Comparison of ENCODE assay signal across 1 cellular context in the genomic region with DNA sequence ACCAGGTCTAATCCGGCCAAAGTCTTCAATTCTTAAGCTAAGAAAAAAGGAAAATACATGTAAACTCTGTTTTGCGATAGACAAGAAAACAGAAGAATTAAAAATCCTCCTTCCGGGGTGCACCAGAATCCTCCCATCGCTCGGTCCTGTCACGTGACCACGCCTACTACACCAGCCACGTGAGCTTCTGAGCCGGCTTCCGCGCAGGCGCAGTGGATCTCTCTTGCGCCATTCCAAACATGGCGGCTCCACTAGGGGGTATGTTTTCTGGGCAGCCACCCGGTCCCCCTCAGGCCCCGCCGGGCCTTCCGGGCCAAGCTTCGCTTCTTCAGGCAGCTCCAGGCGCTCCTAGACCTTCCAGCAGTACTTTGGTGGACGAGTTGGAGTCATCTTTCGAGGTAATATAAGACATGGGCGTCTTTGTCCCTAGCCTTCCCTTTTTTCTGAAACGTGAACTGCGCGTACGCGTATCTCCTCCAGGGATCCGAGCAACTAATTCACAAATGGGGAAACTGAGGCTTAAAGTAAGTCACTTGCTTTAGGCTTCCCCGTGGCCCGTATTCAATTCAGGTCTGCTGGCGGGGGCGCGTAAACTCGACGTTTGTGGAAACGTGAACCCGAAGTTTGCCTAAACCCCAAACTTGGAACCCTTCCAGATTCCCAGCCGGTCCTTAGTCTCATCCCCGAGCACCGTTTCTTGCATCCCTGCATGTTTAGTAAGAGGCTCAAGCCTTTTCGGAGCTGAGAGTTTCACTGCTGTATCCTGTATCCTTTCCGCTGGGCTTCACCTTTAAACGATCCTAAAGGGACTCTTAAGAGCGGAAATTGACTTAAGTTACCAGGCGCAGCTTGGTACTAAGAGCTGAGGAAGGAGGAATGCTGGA.
TF ChIP-seq lines count a peak whose summit lies in the region.

A gene with protein sequence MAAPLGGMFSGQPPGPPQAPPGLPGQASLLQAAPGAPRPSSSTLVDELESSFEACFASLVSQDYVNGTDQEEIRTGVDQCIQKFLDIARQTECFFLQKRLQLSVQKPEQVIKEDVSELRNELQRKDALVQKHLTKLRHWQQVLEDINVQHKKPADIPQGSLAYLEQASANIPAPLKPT (plus strand): TSS at position 226 of the 884 bp plus-strand sequence. CDS start 14 bp downstream, at position 240.

TF ChIP-seq in K562, 482 proteins besides CTCF, POLR2A, EP300 and RAD21 (continued from another document and continues in another):
- TF ChIP-seq, protein P1, sequence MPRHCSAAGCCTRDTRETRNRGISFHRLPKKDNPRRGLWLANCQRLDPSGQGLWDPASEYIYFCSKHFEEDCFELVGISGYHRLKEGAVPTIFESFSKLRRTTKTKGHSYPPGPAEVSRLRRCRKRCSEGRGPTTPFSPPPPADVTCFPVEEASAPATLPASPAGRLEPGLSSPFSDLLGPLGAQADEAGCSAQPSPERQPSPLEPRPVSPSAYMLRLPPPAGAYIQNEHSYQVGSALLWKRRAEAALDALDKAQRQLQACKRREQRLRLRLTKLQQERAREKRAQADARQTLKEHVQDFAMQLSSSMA (CRISPR knock-in tag; IDR thresholded peaks at IDR 0.05): no peak
- TF ChIP-seq ZNF644 (tag; IDR thresholded peaks at IDR 0.05; ENCODE audit: low read depth) (no peak), ZBED1 (IDR thresholded peaks at IDR 0.05) (no peak), SMARCC2 (IDR thresholded peaks at IDR 0.05; ENCODE audit: low read depth) (no peak), SUPT5H (IDR thresholded peaks at IDR 0.05) (peak; percentile 93), CHCHD3 (CRISPR knock-in tag; IDR thresholded peaks at IDR 0.05) (peak; percentile 76; the same call in 1 of the 2 replicates), BCOR (IDR thresholded peaks at IDR 0.05) (0 out of 2 replicates have a peak, but pooled peaks have one; percentile 15), SAFB (IDR thresholded peaks at IDR 0.05; ENCODE audit: borderline replicate concordance, low read depth, low read length) (no peak), ZNF282 (CRISPR knock-in tag; IDR thresholded peaks at IDR 0.05) (no peak), POLR2AphosphoS2 (IDR thresholded peaks at IDR 0.05; ENCODE audit: low read length) (no peak), CHD4 (IDR thresholded peaks at IDR 0.05; ENCODE audit: insufficient read depth, insufficient replicate concordance, low read depth, low read length, poor library complexity, severe bottlenecking) (no peak), MAFF (IDR thresholded peaks at IDR 0.05; ENCODE audit: low read length) (no peak), NR2C2 (CRISPR knock-in tag; IDR thresholded peaks at IDR 0.05) (no peak), NR2C2 (tag; IDR thresholded peaks at IDR 0.05) (peak; percentile 41; the same call in 1 of the 2 replicates), GTF2E2 (tag; IDR thresholded peaks at IDR 0.05) (peak; percentile 94), STAG1 (CRISPR knock-in tag; IDR thresholded peaks at IDR 0.05; ENCODE audit: borderline replicate concordance) (no peak), ZC3H4 (CRISPR knock-in tag; IDR thresholded peaks at IDR 0.05; ENCODE audit: borderline replicate concordance) (no peak), JUND (IDR thresholded peaks at IDR 0.05; ENCODE audit: borderline replicate concordance, low read depth, low read length) (no peak), JUND (tag; IDR thresholded peaks at IDR 0.05; ENCODE audit: borderline replicate concordance, low read depth, low read length) (no peak), SMARCA4 (IDR thresholded peaks at IDR 0.05) (no peak), PPARD (CRISPR knock-in tag; IDR thresholded peaks at IDR 0.05) (no peak), KLF6 (CRISPR knock-in tag; IDR thresholded peaks at IDR 0.05; ENCODE audit: borderline replicate concordance) (0 out of 2 replicates have a peak, but pooled peaks have one; percentile 18), NFE2 (IDR thresholded peaks at IDR 0.05; ENCODE audit: low read depth) (no peak), KDM1A (IDR thresholded peaks at IDR 0.05) (no peak), FIP1L1 (IDR thresholded peaks at IDR 0.05; ENCODE audit: low read depth, low read length, poor library complexity, severe bottlenecking) (no peak), CXXC5 (CRISPR knock-in tag; IDR thresholded peaks at IDR 0.05) (peak; percentile 85), ZNF57 (CRISPR knock-in tag; IDR thresholded peaks at IDR 0.05) (no peak), ETV6 (IDR thresholded peaks at IDR 0.05; ENCODE audit: borderline replicate concordance in 1 of 2, low read depth in 2 of 2, low read length in 1 of 2) (no peak), ETV6 (CRISPR knock-in tag; IDR thresholded peaks at IDR 0.05; ENCODE audit: borderline replicate concordance) (no peak), TEAD2 (tag; IDR thresholded peaks at IDR 0.05) (no peak), PHF20 (IDR thresholded peaks at IDR 0.05; ENCODE audit: partially characterized antibody) (peak; percentile 90), SREBF1 (IDR thresholded peaks at IDR 0.05; ENCODE audit: borderline replicate concordance, low read depth, low read length) (no peak), ZSCAN29 (IDR thresholded peaks at IDR 0.05) (no peak), ZNF696 (CRISPR knock-in tag; conservative IDR thresholded peaks at IDR 0.05) (no peak), BRD4 (IDR thresholded peaks at IDR 0.05) (peak; percentile 76)
- TF ChIP-seq, protein P2, sequence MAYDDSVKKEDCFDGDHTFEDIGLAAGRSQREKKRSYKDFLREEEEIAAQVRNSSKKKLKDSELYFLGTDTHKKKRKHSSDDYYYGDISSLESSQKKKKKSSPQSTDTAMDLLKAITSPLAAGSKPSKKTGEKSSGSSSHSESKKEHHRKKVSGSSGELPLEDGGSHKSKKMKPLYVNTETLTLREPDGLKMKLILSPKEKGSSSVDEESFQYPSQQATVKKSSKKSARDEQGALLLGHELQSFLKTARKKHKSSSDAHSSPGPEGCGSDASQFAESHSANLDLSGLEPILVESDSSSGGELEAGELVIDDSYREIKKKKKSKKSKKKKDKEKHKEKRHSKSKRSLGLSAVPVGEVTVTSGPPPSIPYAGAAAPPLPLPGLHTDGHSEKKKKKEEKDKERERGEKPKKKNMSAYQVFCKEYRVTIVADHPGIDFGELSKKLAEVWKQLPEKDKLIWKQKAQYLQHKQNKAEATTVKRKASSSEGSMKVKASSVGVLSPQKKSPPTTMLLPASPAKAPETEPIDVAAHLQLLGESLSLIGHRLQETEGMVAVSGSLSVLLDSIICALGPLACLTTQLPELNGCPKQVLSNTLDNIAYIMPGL (CRISPR knock-in tag; IDR thresholded peaks at IDR 0.05): no peak
- TF ChIP-seq, protein P3, sequence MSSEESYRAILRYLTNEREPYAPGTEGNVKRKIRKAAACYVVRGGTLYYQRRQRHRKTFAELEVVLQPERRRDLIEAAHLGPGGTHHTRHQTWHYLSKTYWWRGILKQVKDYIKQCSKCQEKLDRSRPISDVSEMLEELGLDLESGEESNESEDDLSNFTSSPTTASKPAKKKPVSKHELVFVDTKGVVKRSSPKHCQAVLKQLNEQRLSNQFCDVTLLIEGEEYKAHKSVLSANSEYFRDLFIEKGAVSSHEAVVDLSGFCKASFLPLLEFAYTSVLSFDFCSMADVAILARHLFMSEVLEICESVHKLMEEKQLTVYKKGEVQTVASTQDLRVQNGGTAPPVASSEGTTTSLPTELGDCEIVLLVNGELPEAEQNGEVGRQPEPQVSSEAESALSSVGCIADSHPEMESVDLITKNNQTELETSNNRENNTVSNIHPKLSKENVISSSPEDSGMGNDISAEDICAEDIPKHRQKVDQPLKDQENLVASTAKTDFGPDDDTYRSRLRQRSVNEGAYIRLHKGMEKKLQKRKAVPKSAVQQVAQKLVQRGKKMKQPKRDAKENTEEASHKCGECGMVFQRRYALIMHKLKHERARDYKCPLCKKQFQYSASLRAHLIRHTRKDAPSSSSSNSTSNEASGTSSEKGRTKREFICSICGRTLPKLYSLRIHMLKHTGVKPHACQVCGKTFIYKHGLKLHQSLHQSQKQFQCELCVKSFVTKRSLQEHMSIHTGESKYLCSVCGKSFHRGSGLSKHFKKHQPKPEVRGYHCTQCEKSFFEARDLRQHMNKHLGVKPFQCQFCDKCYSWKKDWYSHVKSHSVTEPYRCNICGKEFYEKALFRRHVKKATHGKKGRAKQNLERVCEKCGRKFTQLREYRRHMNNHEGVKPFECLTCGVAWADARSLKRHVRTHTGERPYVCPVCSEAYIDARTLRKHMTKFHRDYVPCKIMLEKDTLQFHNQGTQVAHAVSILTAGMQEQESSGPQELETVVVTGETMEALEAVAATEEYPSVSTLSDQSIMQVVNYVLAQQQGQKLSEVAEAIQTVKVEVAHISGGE (CRISPR knock-in tag; IDR thresholded peaks at IDR 0.05): peak in 1 of 3 experiments; percentile 63; a peak in 1 of 6 replicates
- TF ChIP-seq, protein P4, sequence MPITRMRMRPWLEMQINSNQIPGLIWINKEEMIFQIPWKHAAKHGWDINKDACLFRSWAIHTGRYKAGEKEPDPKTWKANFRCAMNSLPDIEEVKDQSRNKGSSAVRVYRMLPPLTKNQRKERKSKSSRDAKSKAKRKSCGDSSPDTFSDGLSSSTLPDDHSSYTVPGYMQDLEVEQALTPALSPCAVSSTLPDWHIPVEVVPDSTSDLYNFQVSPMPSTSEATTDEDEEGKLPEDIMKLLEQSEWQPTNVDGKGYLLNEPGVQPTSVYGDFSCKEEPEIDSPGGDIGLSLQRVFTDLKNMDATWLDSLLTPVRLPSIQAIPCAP (CRISPR knock-in tag; IDR thresholded peaks at IDR 0.05; ENCODE audit: borderline replicate concordance): no peak
- TF ChIP-seq, protein P5, sequence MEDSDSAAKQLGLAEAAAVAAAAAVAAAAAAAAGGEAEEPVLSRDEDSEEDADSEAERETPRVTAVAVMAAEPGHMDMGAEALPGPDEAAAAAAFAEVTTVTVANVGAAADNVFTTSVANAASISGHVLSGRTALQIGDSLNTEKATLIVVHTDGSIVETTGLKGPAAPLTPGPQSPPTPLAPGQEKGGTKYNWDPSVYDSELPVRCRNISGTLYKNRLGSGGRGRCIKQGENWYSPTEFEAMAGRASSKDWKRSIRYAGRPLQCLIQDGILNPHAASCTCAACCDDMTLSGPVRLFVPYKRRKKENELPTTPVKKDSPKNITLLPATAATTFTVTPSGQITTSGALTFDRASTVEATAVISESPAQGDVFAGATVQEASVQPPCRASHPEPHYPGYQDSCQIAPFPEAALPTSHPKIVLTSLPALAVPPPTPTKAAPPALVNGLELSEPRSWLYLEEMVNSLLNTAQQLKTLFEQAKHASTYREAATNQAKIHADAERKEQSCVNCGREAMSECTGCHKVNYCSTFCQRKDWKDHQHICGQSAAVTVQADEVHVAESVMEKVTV (CRISPR knock-in tag; IDR thresholded peaks at IDR 0.05): no peak
- TF ChIP-seq, protein P6, sequence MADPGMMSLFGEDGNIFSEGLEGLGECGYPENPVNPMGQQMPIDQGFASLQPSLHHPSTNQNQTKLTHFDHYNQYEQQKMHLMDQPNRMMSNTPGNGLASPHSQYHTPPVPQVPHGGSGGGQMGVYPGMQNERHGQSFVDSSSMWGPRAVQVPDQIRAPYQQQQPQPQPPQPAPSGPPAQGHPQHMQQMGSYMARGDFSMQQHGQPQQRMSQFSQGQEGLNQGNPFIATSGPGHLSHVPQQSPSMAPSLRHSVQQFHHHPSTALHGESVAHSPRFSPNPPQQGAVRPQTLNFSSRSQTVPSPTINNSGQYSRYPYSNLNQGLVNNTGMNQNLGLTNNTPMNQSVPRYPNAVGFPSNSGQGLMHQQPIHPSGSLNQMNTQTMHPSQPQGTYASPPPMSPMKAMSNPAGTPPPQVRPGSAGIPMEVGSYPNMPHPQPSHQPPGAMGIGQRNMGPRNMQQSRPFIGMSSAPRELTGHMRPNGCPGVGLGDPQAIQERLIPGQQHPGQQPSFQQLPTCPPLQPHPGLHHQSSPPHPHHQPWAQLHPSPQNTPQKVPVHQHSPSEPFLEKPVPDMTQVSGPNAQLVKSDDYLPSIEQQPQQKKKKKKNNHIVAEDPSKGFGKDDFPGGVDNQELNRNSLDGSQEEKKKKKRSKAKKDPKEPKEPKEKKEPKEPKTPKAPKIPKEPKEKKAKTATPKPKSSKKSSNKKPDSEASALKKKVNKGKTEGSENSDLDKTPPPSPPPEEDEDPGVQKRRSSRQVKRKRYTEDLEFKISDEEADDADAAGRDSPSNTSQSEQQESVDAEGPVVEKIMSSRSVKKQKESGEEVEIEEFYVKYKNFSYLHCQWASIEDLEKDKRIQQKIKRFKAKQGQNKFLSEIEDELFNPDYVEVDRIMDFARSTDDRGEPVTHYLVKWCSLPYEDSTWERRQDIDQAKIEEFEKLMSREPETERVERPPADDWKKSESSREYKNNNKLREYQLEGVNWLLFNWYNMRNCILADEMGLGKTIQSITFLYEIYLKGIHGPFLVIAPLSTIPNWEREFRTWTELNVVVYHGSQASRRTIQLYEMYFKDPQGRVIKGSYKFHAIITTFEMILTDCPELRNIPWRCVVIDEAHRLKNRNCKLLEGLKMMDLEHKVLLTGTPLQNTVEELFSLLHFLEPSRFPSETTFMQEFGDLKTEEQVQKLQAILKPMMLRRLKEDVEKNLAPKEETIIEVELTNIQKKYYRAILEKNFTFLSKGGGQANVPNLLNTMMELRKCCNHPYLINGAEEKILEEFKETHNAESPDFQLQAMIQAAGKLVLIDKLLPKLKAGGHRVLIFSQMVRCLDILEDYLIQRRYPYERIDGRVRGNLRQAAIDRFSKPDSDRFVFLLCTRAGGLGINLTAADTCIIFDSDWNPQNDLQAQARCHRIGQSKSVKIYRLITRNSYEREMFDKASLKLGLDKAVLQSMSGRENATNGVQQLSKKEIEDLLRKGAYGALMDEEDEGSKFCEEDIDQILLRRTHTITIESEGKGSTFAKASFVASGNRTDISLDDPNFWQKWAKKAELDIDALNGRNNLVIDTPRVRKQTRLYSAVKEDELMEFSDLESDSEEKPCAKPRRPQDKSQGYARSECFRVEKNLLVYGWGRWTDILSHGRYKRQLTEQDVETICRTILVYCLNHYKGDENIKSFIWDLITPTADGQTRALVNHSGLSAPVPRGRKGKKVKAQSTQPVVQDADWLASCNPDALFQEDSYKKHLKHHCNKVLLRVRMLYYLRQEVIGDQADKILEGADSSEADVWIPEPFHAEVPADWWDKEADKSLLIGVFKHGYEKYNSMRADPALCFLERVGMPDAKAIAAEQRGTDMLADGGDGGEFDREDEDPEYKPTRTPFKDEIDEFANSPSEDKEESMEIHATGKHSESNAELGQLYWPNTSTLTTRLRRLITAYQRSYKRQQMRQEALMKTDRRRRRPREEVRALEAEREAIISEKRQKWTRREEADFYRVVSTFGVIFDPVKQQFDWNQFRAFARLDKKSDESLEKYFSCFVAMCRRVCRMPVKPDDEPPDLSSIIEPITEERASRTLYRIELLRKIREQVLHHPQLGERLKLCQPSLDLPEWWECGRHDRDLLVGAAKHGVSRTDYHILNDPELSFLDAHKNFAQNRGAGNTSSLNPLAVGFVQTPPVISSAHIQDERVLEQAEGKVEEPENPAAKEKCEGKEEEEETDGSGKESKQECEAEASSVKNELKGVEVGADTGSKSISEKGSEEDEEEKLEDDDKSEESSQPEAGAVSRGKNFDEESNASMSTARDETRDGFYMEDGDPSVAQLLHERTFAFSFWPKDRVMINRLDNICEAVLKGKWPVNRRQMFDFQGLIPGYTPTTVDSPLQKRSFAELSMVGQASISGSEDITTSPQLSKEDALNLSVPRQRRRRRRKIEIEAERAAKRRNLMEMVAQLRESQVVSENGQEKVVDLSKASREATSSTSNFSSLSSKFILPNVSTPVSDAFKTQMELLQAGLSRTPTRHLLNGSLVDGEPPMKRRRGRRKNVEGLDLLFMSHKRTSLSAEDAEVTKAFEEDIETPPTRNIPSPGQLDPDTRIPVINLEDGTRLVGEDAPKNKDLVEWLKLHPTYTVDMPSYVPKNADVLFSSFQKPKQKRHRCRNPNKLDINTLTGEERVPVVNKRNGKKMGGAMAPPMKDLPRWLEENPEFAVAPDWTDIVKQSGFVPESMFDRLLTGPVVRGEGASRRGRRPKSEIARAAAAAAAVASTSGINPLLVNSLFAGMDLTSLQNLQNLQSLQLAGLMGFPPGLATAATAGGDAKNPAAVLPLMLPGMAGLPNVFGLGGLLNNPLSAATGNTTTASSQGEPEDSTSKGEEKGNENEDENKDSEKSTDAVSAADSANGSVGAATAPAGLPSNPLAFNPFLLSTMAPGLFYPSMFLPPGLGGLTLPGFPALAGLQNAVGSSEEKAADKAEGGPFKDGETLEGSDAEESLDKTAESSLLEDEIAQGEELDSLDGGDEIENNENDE (IDR thresholded peaks at IDR 0.05; ENCODE audit: low read depth, low read length): no peak
